ENCODE assay signal across 8 cellular contexts in genomic region chr11:68009391-68010000, GRCh38. TPM values are rescaled to one million over a fixed set of nuclear protein-coding genes. Genes with fewer than 3 reads are reported as not detected.
A peak's percentile ranks its signal among the peaks of the same experiment; 100 is the strongest.
DNase-seq lines count a peak whose midpoint lies in the region; ATAC-seq and TF ChIP-seq lines count a peak whose summit lies in the region.

No MANE protein-coding gene starts in this region.

- CTCF ChIA-PET in CD4-positive, alpha-beta T cell (lab: Charles Lee), result no interaction called here

- no peak for ATAC-seq in CD4-positive, alpha-beta T cell (ENCODE audit: poor library complexity)
- ATAC-seq in body of pancreas (peak; percentile 6), left lobe of liver (no peak), GM19463 (IDR thresholded peaks at IDR 0.05; ENCODE audit: unreplicated experiment) (no peak)

- peaks cover 54% of the 10 kb centered on the region for H3F3A ChIP-seq in MM.1S (ENCODE audit: insufficient read depth, low read length)

- no peak overlapping the region for H3K27ac ChIP-seq in CD4-positive, alpha-beta T cell (ENCODE audit: low read depth, low read length)
- peak overlapping the region; percentile 95 for H3K27ac ChIP-seq in MM.1S (ENCODE audit: low read length)
- peak overlapping the region; percentile 80 to 92 (median 88) for H3K27ac ChIP-seq in body of pancreas
- peak overlapping the region; percentile 77 for H3K27ac ChIP-seq in muscle layer of duodenum (ENCODE audit: low read length)

- peak overlapping the region; percentile 16; the same call in 1 of the 2 replicates for H2AFZ ChIP-seq in MM.1S (ENCODE audit: low read length)

- TF ChIP-seq CTCF in CD4-positive, alpha-beta T cell (IDR thresholded peaks at IDR 0.05), result no peak
- TF ChIP-seq CTCF in MM.1S (IDR thresholded peaks at IDR 0.05; ENCODE audit: low read length), result peak; percentile 39
- peak in 5 of 7 experiments; percentile 15 to 50 (median 39) for TF ChIP-seq CTCF in body of pancreas (IDR thresholded peaks at IDR 0.05)

- peaks cover 7% of the 10 kb centered on the region for H3K27me3 Mint-ChIP-seq in CD4-positive, alpha-beta T cell

- no peak for DNase-seq in CD4-positive, alpha-beta T cell
- peak; percentile 60 for DNase-seq in MM.1S
- DNase-seq in body of pancreas, result peak; percentile 55 to 75 (median 65)
- DNase-seq in left lobe of liver (ENCODE audit: low spot score), result no peak
- no peak for DNase-seq in activated naive CD4-positive, alpha-beta T cell treated with Interleukin-2 at 50 U/mL for 16 hours
- DNase-seq in midbrain (lab: John Stamatoyannopoulos, UW), result no peak

- no peaks in the 10 kb centered on the region for H3K36me3 Mint-ChIP-seq in CD4-positive, alpha-beta T cell (ENCODE audit: low read depth)

- H3K9me3 ChIP-seq in CD4-positive, alpha-beta T cell (ENCODE audit: control insufficient read depth, low read length), result no peaks in the 10 kb centered on the region
- H3K9me3 ChIP-seq in MM.1S (replicated peaks; ENCODE audit: insufficient read depth, low read length), result no peaks in the 10 kb centered on the region
- H3K9me3 ChIP-seq in body of pancreas, result no peaks in the 10 kb centered on the region
- no peaks in the 10 kb centered on the region for H3K9me3 ChIP-seq in muscle layer of duodenum (ENCODE audit: control insufficient read depth in 1 of 2, low read length in 2 of 2)

- 20 to 28% methylated on average over 11 of the region's 11 CpGs for WGBS in body of pancreas, 2 donors

- peaks cover 14% of the 10 kb centered on the region for H3K4me1 Mint-ChIP-seq in CD4-positive, alpha-beta T cell (ENCODE audit: low read depth)

- H3K4me1 ChIP-seq in MM.1S (ENCODE audit: low read length) (peaks cover 76% of the 10 kb centered on the region), body of pancreas (peaks cover 67% of the 10 kb centered on the region), muscle layer of duodenum (ENCODE audit: control insufficient read depth in 1 of 2, insufficient read depth in 2 of 2, low read length in 2 of 2) (peaks cover 14 to 37% of the 10 kb centered on the region in 2 donors)

- peak overlapping the region; percentile 70 for H3K4me2 ChIP-seq in MM.1S (ENCODE audit: low read depth, low read length)

- no peaks in the 10 kb centered on the region for H3K27me3 ChIP-seq in CD4-positive, alpha-beta T cell (ENCODE audit: control insufficient read depth, insufficient read depth, low read length)
- H3K27me3 ChIP-seq in MM.1S (replicated peaks; ENCODE audit: insufficient read depth, low read length), result no peaks in the 10 kb centered on the region
- no peaks in the 10 kb centered on the region for H3K27me3 ChIP-seq in body of pancreas
- H3K27me3 ChIP-seq in muscle layer of duodenum (ENCODE audit: low read depth, low read length), result no peaks in the 10 kb centered on the region

- no peaks in the 10 kb centered on the region for H3K79me2 ChIP-seq in MM.1S (ENCODE audit: low read length)

- H3K4me3 ChIP-seq in MM.1S (ENCODE audit: low read length) (peak overlapping the region; percentile 32), body of pancreas (no peak overlapping the region), muscle layer of duodenum (ENCODE audit: low read depth in 1 of 2, low read length in 2 of 2) (peak overlapping the region in 1 of 2 donors; percentile 60)

- no peaks in the 10 kb centered on the region for H3K9me2 ChIP-seq in MM.1S (replicated peaks; ENCODE audit: insufficient read depth, low read length)

- no peak overlapping the region for H3K4me3 Mint-ChIP-seq in CD4-positive, alpha-beta T cell

- H3K9ac ChIP-seq in MM.1S (ENCODE audit: low read length), result peak overlapping the region; percentile 68

- H3K36me3 ChIP-seq in MM.1S (replicated peaks; ENCODE audit: insufficient read depth, low read length) (no peaks in the 10 kb centered on the region), body of pancreas (replicated peaks in 1 of 2; ENCODE audit: insufficient read depth in 1 of 2, low read depth in 2 of 2) (no peaks in the 10 kb centered on the region), muscle layer of duodenum (ENCODE audit: control insufficient read depth in 1 of 2, insufficient read depth in 2 of 2, low read length in 2 of 2) (no peaks in the 10 kb centered on the region)

- POLR2A ChIA-PET in CD4-positive, alpha-beta T cell (lab: Charles Lee), result no interaction called here

- no peaks in the 10 kb centered on the region for H4K20me1 ChIP-seq in MM.1S (ENCODE audit: insufficient read depth, low read length)

- no peaks in the 10 kb centered on the region for H3K9me3 Mint-ChIP-seq in CD4-positive, alpha-beta T cell

- H3K27ac Mint-ChIP-seq in CD4-positive, alpha-beta T cell, result peak overlapping the region; percentile 64

- intact Hi-C loops in CD4-positive, alpha-beta T cell (cut with DNase I, micrococcal nuclease), result loop anchor here (5.0 to 10.0 kb wide), 2 partner anchors 195 to 198 kb away; no protein-coding TSS in a partner anchor
- intact Hi-C loops in body of pancreas (cut with DNase I), result no loop called here

- TF ChIP-seq POLR2A in body of pancreas (IDR thresholded peaks at IDR 0.05), result no peak

RNA-seq across cellular contexts. Expression of gene ALDH3B1, which starts 0.6 kb away (rescaled TPM):
- under 1 TPM; 0.34 to 0.44 TPM for total RNA-seq in CD4-positive, alpha-beta T cell
- 10 to 100 TPM; 15.2 to 18.4 TPM for total RNA-seq in body of pancreas
- 3.2 TPM for total RNA-seq in left lobe of liver

RNA-seq across cellular contexts. Expression of gene UNC93B1, which starts 5.6 kb away (rescaled TPM):
- total RNA-seq in CD4-positive, alpha-beta T cell, result 10 to 100 TPM; 21.3 to 22.0 TPM
- total RNA-seq in body of pancreas, result 10 to 100 TPM; 33.9 to 40.5 TPM
- 18.9 TPM for total RNA-seq in left lobe of liver

RNA-seq across cellular contexts. Expression of gene NDUFS8, which starts 21.0 kb away (rescaled TPM):
- 10 to 100 TPM; 70.5 to 72.5 TPM for total RNA-seq in CD4-positive, alpha-beta T cell
- total RNA-seq in body of pancreas (100 to 1,000 TPM; 108 to 109 TPM), left lobe of liver (104 TPM)

RNA-seq across cellular contexts. Expression of gene TCIRG1, which starts 29.3 kb away (rescaled TPM):
- total RNA-seq in CD4-positive, alpha-beta T cell, result 100 to 1,000 TPM; 202 to 207 TPM
- total RNA-seq in body of pancreas (100 to 1,000 TPM; 488 to 798 TPM), left lobe of liver (66.5 TPM)

Comparison
In these comparisons a context has a peak if more than half of its experiments do, and no peak if none do; other contexts are left out.
1. DNase-seq: peak in MM.1S (single experiment) and body of pancreas (4 of 4); none in CD4-positive, alpha-beta T cell (0 of 10), left lobe of liver (single experiment), activated naive CD4-positive, alpha-beta T cell treated with Interleukin-2 at 50 U/mL for 16 hours (single experiment) and midbrain (single experiment).